In genomic region chr12:55707841-55708694, GRCh38 we compare ENCODE assay signal across 8 cellular contexts. TPM values are rescaled to one million over a fixed set of nuclear protein-coding genes. Genes with fewer than 3 reads are reported as not detected.
DNase-seq lines count a peak whose midpoint lies in the region; ATAC-seq and TF ChIP-seq lines count a peak whose summit lies in the region.

TSS of gene ITGA7 (minus strand) at chr12:55707904. CDS start at chr12:55707682, 222 bp downstream.

- H3K4me3 ChIP-seq in endodermal cell (ENCODE audit: low read length) (peak within 1 kb of the TSS; percentile 85), mononuclear cell (ENCODE audit: low read length) (peak within 1 kb of the TSS; percentile 24)

- H3K27ac Mint-ChIP-seq in endodermal cell, result peak within 1 kb of the TSS; percentile 78

- ATAC-seq in GM21717 (IDR thresholded peaks at IDR 0.05; ENCODE audit: unreplicated experiment), result peak; percentile 67
- no peak for ATAC-seq in HG03457 (IDR thresholded peaks at IDR 0.05; ENCODE audit: unreplicated experiment)

- peaks cover 35% of the 10 kb centered on the region for H3K4me1 Mint-ChIP-seq in endodermal cell

- peaks cover 65% of the 10 kb centered on the region for H3K27me3 Mint-ChIP-seq in endodermal cell (ENCODE audit: insufficient read depth)

- peak; percentile 78 for DNase-seq in Ammon's horn (ENCODE audit: low spot score)
- DNase-seq in NCI-H2227 treated with DMSO at 0.1 percent for 48 hours (lab: John Stamatoyannopoulos, UW), result peak; percentile 72
- DNase-seq in activated CD8-positive, alpha-beta memory T cell treated with anti-CD3 and anti-CD28 coated beads, Interleukin-2, amount 50 U/mL, for 4 hours, result peak; percentile 69
- DNase-seq in endodermal cell, result peak; percentile 100
- DNase-seq in stimulated activated CD8-positive, alpha-beta memory T cell treated with anti-CD3 and anti-CD28 coated beads, Interleukin-7, amount 100 ng/mL, for 24 hours (ENCODE audit: low read depth), result peak; percentile 47

- H3K36me3 Mint-ChIP-seq in endodermal cell (ENCODE audit: low read depth), result no peaks in the 10 kb centered on the region

- no peak within 1 kb of the TSS for H3K27ac ChIP-seq in endodermal cell (ENCODE audit: low read depth, low read length)

- H3K4me1 ChIP-seq in endodermal cell (ENCODE audit: control insufficient read depth, insufficient read depth, low read length) (no peaks in the 10 kb centered on the region), mononuclear cell (ENCODE audit: insufficient read depth, low read length) (peaks cover 29% of the 10 kb centered on the region)

- no peaks in the 10 kb centered on the region for H3K36me3 ChIP-seq in endodermal cell (ENCODE audit: control insufficient read depth, insufficient read depth, low read length)

- TF ChIP-seq CTCF in endodermal cell (conservative IDR thresholded peaks at IDR 0.05), result no peak

- 1 to 2% methylated on average over 5 to 31 of the region's 39 CpGs for WGBS in endodermal cell (ENCODE audit: insufficient coverage in 1 of 2, insufficient read length in 1 of 2), 2 experiments

- peak within 1 kb of the TSS; percentile 41 for H3K9ac ChIP-seq in endodermal cell (ENCODE audit: extremely low read depth, low read length, poor library complexity, severe bottlenecking)

- H3K9me3 Mint-ChIP-seq in endodermal cell, result no peaks in the 10 kb centered on the region

- H3K4me3 Mint-ChIP-seq in endodermal cell, result peak within 1 kb of the TSS; percentile 86

- H3K27me3 ChIP-seq in endodermal cell (ENCODE audit: control insufficient read depth, insufficient read depth, low read length, poor library complexity, severe bottlenecking) (peaks cover 47% of the 10 kb centered on the region), mononuclear cell (ENCODE audit: insufficient read depth, low read length) (peaks cover 14% of the 10 kb centered on the region)

- H3K9me3 ChIP-seq in endodermal cell (ENCODE audit: control insufficient read depth, low read length), result no peaks in the 10 kb centered on the region
- H3K9me3 ChIP-seq in mononuclear cell (ENCODE audit: low read depth, low read length), result no peaks in the 10 kb centered on the region

RNA-seq across cellular contexts. Expression of gene ITGA7, which starts in this region (rescaled TPM):
- total RNA-seq in endodermal cell (100 to 1,000 TPM; 106 to 122 TPM), mononuclear cell (2.0 TPM)
- 77.3 TPM for polyA plus RNA-seq in endodermal cell (2013, experiment 1 of 2)
- polyA plus RNA-seq in endodermal cell (2013, experiment 2 of 2), result 71.6 TPM

Comparison
In these comparisons a context has a peak if more than half of its experiments do, and no peak if none do; other contexts are left out.
1. RNA of gene ITGA7 (total RNA-seq): 106 to 122 TPM in endodermal cell; 2.0 TPM in mononuclear cell (single experiment); every median in the first group is over 10 times any median in the second.
2. DNase-seq: peak in every context shown above with its lines; median percentile 100 in endodermal cell; 78 in Ammon's horn; 72 in NCI-H2227 treated with DMSO at 0.1 percent for 48 hours; 69 in activated CD8-positive, alpha-beta memory T cell treated with anti-CD3 and anti-CD28 coated beads, Interleukin-2, amount 50 U/mL, for 4 hours; 47 in stimulated activated CD8-positive, alpha-beta memory T cell treated with anti-CD3 and anti-CD28 coated beads, Interleukin-7, amount 100 ng/mL, for 24 hours.